ENCODE assay signal across 9 cellular contexts in genomic region chr9:113522858-113523257, GRCh38. TPM values are rescaled to one million over a fixed set of nuclear protein-coding genes. Genes with fewer than 3 reads are reported as not detected.
DNase-seq lines count a peak whose midpoint lies in the region; ATAC-seq and TF ChIP-seq lines count a peak whose summit lies in the region.
"Had no signal": no experiment of that assay in that cellular context is flagged by ENCODE, and none has a peak within 500 bp of the region (broad histone marks: within the 10 kb centered on the region; RNA-seq: fewer than 3 reads in every experiment).

No MANE protein-coding gene starts in this region.

- no CpG with 5 or more reads among the region's 8 CpGs for WGBS in mesendoderm (ENCODE audit: extremely low coverage, insufficient coverage, low lambda C conversion rate)

- peaks cover 41 to 58% of the 10 kb centered on the region in 2 donors for H3K4me1 ChIP-seq in muscle layer of duodenum (ENCODE audit: control insufficient read depth in 1 of 2, insufficient read depth in 2 of 2, low read length in 2 of 2)
- H3K4me1 ChIP-seq in mesendoderm (ENCODE audit: control insufficient read depth, low read depth, low read length): no peaks in the 10 kb centered on the region

- no peak overlapping the region for H3K9ac ChIP-seq in mesendoderm (ENCODE audit: low read length)

- H4K5ac ChIP-seq in mesendoderm (ENCODE audit: low read length): no peak overlapping the region

- peak overlapping the region; percentile 24 for H3K27ac ChIP-seq in CD4-positive, alpha-beta T cell (ENCODE audit: low read depth, low read length)
- H3K27ac ChIP-seq in muscle layer of duodenum (ENCODE audit: low read length) (peak overlapping the region; percentile 55), mesendoderm (ENCODE audit: low read depth, low read length) (no peak overlapping the region)

- H2BK15ac ChIP-seq in mesendoderm (replicated peaks; ENCODE audit: low read depth): no peak overlapping the region

- no peaks in the 10 kb centered on the region for H3K79me2 ChIP-seq in mesendoderm (ENCODE audit: control insufficient read depth, insufficient read depth, low read length)

- no peak overlapping the region for H4K8ac ChIP-seq in mesendoderm (ENCODE audit: low read depth, low read length)

- CTCF ChIA-PET in CD4-positive, alpha-beta T cell (lab: Charles Lee): interaction anchor here (1.3 kb wide), 1 partner anchor 122 kb away, joined by 3 read pairs; the partner anchor contains the start of gene ALAD
- CTCF ChIA-PET in activated CD8-positive, alpha-beta T cell treated with anti-CD3 and anti-CD28 coated beads, Interleukin-2, amount 10 ng/mL, durations not matched to agents 7 days and 5 days (lab: Charles Lee): interaction anchor here (0.6 to 2.0 kb wide), 10 partner anchors 8 to 117 kb away, joined by 3 to 11 read pairs (median 4); no protein-coding TSS in a partner anchor

- intact Hi-C loops in CD4-positive, alpha-beta T cell (cut with DNase I, micrococcal nuclease): no loop called here

- POLR2A ChIA-PET in CD4-positive, alpha-beta T cell (lab: Charles Lee): interaction anchor here (0.6 to 5.4 kb wide), 6 partner anchors 10 to 112 kb away, joined by 3 to 43 read pairs (median 6); partner anchors contain the start of genes C9orf43 and POLE3
- POLR2A ChIA-PET in activated CD8-positive, alpha-beta T cell treated with anti-CD3 and anti-CD28 coated beads, Interleukin-2, amount 10 ng/mL, durations not matched to agents 7 days and 5 days (lab: Charles Lee): interaction anchor here (1.1 to 2.2 kb wide), 4 partner anchors 9 to 57 kb away, joined by 3 to 8 read pairs (median 4); no protein-coding TSS in a partner anchor

- no peaks in the 10 kb centered on the region for H3K27me3 ChIP-seq in CD4-positive, alpha-beta T cell (ENCODE audit: control insufficient read depth, insufficient read depth, low read length)
- H3K27me3 ChIP-seq in muscle layer of duodenum (ENCODE audit: low read depth, low read length) (no peaks in the 10 kb centered on the region), mesendoderm (ENCODE audit: insufficient read depth, low read length, poor library complexity) (no peaks in the 10 kb centered on the region)

- DNase-seq in CD4-positive, alpha-beta T cell: no peak
- DNase-seq in activated CD8-positive, alpha-beta T cell treated with anti-CD3 and anti-CD28 coated beads, Interleukin-2, amount 10 ng/mL, durations not matched to agents 7 days and 5 days: no peak
- DNase-seq in mesendoderm (no peak), RPMI8226 (no peak), DMS114 treated with DMSO at 0.1 percent for 48 hours (lab: John Stamatoyannopoulos, UW; ENCODE audit: unreplicated experiment) (no peak)
- DNase-seq in activated effector memory CD4-positive, alpha-beta T cell treated with Interleukin-2 at 50 U/mL for 16 hours: no peak
- DNase-seq: endodermal cell had no signal

- H3K79me1 ChIP-seq in mesendoderm (ENCODE audit: low read length): no peaks in the 10 kb centered on the region

- TF ChIP-seq CTCF in CD4-positive, alpha-beta T cell (IDR thresholded peaks at IDR 0.05): no peak

- no peaks in the 10 kb centered on the region for H3K9me3 Mint-ChIP-seq in CD4-positive, alpha-beta T cell
- H3K9me3 Mint-ChIP-seq in activated CD8-positive, alpha-beta T cell treated with anti-CD3 and anti-CD28 coated beads, Interleukin-2, amount 10 ng/mL, durations not matched to agents 7 days and 5 days (ENCODE audit: insufficient read depth): no peaks in the 10 kb centered on the region
- H3K9me3 Mint-ChIP-seq: endodermal cell had no signal

- H3K36me3 ChIP-seq in muscle layer of duodenum (ENCODE audit: control insufficient read depth in 1 of 2, insufficient read depth in 2 of 2, low read length in 2 of 2) (no peaks in the 10 kb centered on the region), mesendoderm (ENCODE audit: control insufficient read depth, insufficient read depth, low read length) (no peaks in the 10 kb centered on the region)

- peak overlapping the region; percentile 70 for H3K4me3 Mint-ChIP-seq in CD4-positive, alpha-beta T cell
- peak overlapping the region; percentile 65 for H3K4me3 Mint-ChIP-seq in activated CD8-positive, alpha-beta T cell treated with anti-CD3 and anti-CD28 coated beads, Interleukin-2, amount 10 ng/mL, durations not matched to agents 7 days and 5 days
- H3K4me3 Mint-ChIP-seq: endodermal cell had no signal

- H3K56ac ChIP-seq in mesendoderm (ENCODE audit: low read length): no peak overlapping the region

- peaks cover 86% of the 10 kb centered on the region for H3K4me1 Mint-ChIP-seq in CD4-positive, alpha-beta T cell (ENCODE audit: low read depth)
- H3K4me1 Mint-ChIP-seq in activated CD8-positive, alpha-beta T cell treated with anti-CD3 and anti-CD28 coated beads, Interleukin-2, amount 10 ng/mL, durations not matched to agents 7 days and 5 days (ENCODE audit: low read depth): peaks cover 90% of the 10 kb centered on the region
- H3K4me1 Mint-ChIP-seq: endodermal cell had no signal

- peak overlapping the region; percentile 78 for H3K27ac Mint-ChIP-seq in CD4-positive, alpha-beta T cell
- H3K27ac Mint-ChIP-seq in activated CD8-positive, alpha-beta T cell treated with anti-CD3 and anti-CD28 coated beads, Interleukin-2, amount 10 ng/mL, durations not matched to agents 7 days and 5 days: peak overlapping the region; percentile 69
- H3K27ac Mint-ChIP-seq: endodermal cell had no signal

- no peak overlapping the region for H2AK5ac ChIP-seq in mesendoderm (ENCODE audit: low read length)

- peaks cover 33% of the 10 kb centered on the region for H3K36me3 Mint-ChIP-seq in CD4-positive, alpha-beta T cell (ENCODE audit: low read depth)
- peaks cover 86% of the 10 kb centered on the region for H3K36me3 Mint-ChIP-seq in activated CD8-positive, alpha-beta T cell treated with anti-CD3 and anti-CD28 coated beads, Interleukin-2, amount 10 ng/mL, durations not matched to agents 7 days and 5 days (ENCODE audit: low read depth)

- peak overlapping the region in 1 of 2 donors; percentile 26 for H3K4me3 ChIP-seq in muscle layer of duodenum (ENCODE audit: low read depth in 1 of 2, low read length in 2 of 2)
- no peak overlapping the region for H3K4me3 ChIP-seq in mesendoderm (ENCODE audit: low read length)

- no peak overlapping the region for H3K18ac ChIP-seq in mesendoderm (ENCODE audit: low read length)

- ATAC-seq in CD4-positive, alpha-beta T cell (ENCODE audit: poor library complexity): no peak
- ATAC-seq in GM21529 (IDR thresholded peaks at IDR 0.05; ENCODE audit: unreplicated experiment): peak; percentile 1
- no peak for ATAC-seq in activated CD8-positive, alpha-beta T cell treated with anti-CD3 and anti-CD28 coated beads, Interleukin-2, amount 10 ng/mL, durations not matched to agents 7 days and 5 days

- no peak overlapping the region for H2BK5ac ChIP-seq in mesendoderm (ENCODE audit: low read length)

- no peak overlapping the region for H3K4ac ChIP-seq in mesendoderm (ENCODE audit: low read depth, low read length)

- no peaks in the 10 kb centered on the region for H3K27me3 Mint-ChIP-seq in CD4-positive, alpha-beta T cell
- H3K27me3 Mint-ChIP-seq in activated CD8-positive, alpha-beta T cell treated with anti-CD3 and anti-CD28 coated beads, Interleukin-2, amount 10 ng/mL, durations not matched to agents 7 days and 5 days (ENCODE audit: low read depth): no peaks in the 10 kb centered on the region

- no peak overlapping the region for H2BK120ac ChIP-seq in mesendoderm (ENCODE audit: low read depth, low read length)

- H3K4me2 ChIP-seq in mesendoderm (ENCODE audit: low read length): no peak overlapping the region

- H3K9me3 ChIP-seq in CD4-positive, alpha-beta T cell (ENCODE audit: control insufficient read depth, low read length): no peaks in the 10 kb centered on the region
- no peaks in the 10 kb centered on the region for H3K9me3 ChIP-seq in muscle layer of duodenum (ENCODE audit: control insufficient read depth in 1 of 2, low read length in 2 of 2)

- no peak overlapping the region for H3K23ac ChIP-seq in mesendoderm (ENCODE audit: low read length)

RNA-seq across cellular contexts. Expression of gene RGS3, which starts 59.3 kb away (rescaled TPM):
- total RNA-seq in CD4-positive, alpha-beta T cell: 1 to 10 TPM; 6.1 to 7.5 TPM
- total RNA-seq in activated CD8-positive, alpha-beta T cell treated with anti-CD3 and anti-CD28 coated beads, Interleukin-2, amount 10 ng/mL, durations not matched to agents 7 days and 5 days: 10 to 100 TPM; 68.9 to 77.2 TPM
- polyA plus RNA-seq in mesendoderm (2013, experiment 1 of 2): 13.4 TPM
- 13.5 TPM for polyA plus RNA-seq in mesendoderm (2013, experiment 2 of 2)

Comparison
In these comparisons a context has a peak if more than half of its experiments do, and no peak if none do; other contexts are left out.
1. RNA of gene RGS3, which starts 59.3 kb away (total RNA-seq): 68.9 to 77.2 TPM in activated CD8-positive, alpha-beta T cell treated with anti-CD3 and anti-CD28 coated beads, Interleukin-2, amount 10 ng/mL, durations not matched to agents 7 days and 5 days; 6.1 to 7.5 TPM in CD4-positive, alpha-beta T cell; every median in the first group is over 4 times any median in the second.